In the genomic region with DNA sequence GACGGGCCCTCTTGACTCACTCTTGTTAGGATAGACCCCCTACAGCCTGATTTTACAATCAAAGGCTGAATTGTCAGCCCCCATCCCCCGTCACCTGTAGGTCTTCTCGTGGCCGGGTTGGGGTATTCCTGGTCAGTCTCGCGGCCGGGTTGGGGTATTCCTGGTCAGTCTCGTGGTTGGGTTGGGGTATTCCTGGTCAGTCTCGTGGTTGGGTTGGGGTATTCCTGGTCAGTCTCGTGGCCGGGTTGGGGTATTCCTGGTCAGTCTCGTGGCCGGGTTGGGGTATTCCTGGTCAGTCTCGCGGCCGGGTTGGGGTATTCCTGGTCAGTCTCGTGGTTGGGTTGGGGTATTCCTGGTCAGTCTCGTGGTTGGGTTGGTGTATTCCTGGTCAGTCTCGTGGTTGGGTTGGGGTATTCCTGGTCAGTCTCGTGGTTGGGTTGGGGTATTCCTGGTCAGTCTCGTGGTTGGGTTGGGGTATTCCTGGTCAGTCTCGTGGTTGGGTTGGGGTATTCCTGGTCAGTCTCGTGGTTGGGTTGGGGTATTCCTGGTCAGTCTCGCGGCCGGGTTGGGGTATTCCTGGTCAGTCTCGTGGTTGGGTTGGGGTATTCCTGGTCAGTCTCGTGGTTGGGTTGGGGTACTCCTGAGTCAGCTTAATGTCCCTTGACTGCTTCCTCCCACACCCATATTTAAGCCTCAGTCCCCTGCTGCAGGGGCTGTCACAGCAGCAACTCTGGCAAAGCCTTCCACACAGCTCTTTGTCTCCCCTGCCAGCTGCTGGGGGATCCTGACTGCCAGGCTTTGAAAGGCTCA, we compare ENCODE assay signal across 9 cellular contexts. TPM values are rescaled to one million over a fixed set of nuclear protein-coding genes. Genes with fewer than 3 reads are reported as not detected.
DNase-seq lines count a peak whose midpoint lies in the region; ATAC-seq and TF ChIP-seq lines count a peak whose summit lies in the region.
"Not testable (repeated sequence)": the region's sequence is repeated elsewhere in the genome, so short reads cannot be mapped to it uniquely, and the experiment has no call there.
"Had no signal": no experiment of that assay in that cellular context is flagged by ENCODE, and none has a peak within 500 bp of the region (broad histone marks: within the 10 kb centered on the region; RNA-seq: fewer than 3 reads in every experiment).

No MANE protein-coding gene starts in this region.

- peak; percentile 58 for DNase-seq in 8988T
- DNase-seq in HuH-7.5 (ENCODE audit: low spot score), result peak; percentile 27
- DNase-seq in SIG-M5 treated with dmso at 0.1 percent for 504 hours (lab: John Stamatoyannopoulos, UW; ENCODE audit: unreplicated experiment), result peak; percentile 23
- DNase-seq in activated CD8-positive, alpha-beta T cell treated with anti-CD3 and anti-CD28 coated beads for 36 hours, result peak; percentile 55
- DNase-seq in activated naive CD8-positive, alpha-beta T cell treated with anti-CD3 and anti-CD28 coated beads for 36 hours, result not testable (repeated sequence)
- peak; percentile 41 for DNase-seq in islet precursor cell
- DNase-seq in sciatic nerve (ENCODE audit: low spot score), result peak; percentile 36
- peak in 1 of 2 donors; percentile 44 for DNase-seq in stimulated activated naive CD8-positive, alpha-beta T cell treated with anti-CD3 and anti-CD28 coated beads, Interleukin-15, amount 100 ng/mL, for 72 hours

- H3K9me3 Mint-ChIP-seq in activated CD8-positive, alpha-beta T cell treated with anti-CD3 and anti-CD28 coated beads for 36 hours; activated naive CD8-positive, alpha-beta T cell treated with anti-CD3 and anti-CD28 coated beads for 36 hours; stimulated activated naive CD8-positive, alpha-beta T cell treated with anti-CD3 and anti-CD28 coated beads, Interleukin-15, amount 100 ng/mL, for 72 hours: not testable (repeated sequence)

- H3K27me3 Mint-ChIP-seq in activated CD8-positive, alpha-beta T cell treated with anti-CD3 and anti-CD28 coated beads for 36 hours; activated naive CD8-positive, alpha-beta T cell treated with anti-CD3 and anti-CD28 coated beads for 36 hours; stimulated activated naive CD8-positive, alpha-beta T cell treated with anti-CD3 and anti-CD28 coated beads, Interleukin-15, amount 100 ng/mL, for 72 hours: not testable (repeated sequence)

- ATAC-seq in activated CD8-positive, alpha-beta T cell treated with anti-CD3 and anti-CD28 coated beads for 36 hours, result peak; percentile 55
- not testable (repeated sequence) for ATAC-seq in sciatic nerve
- peak; percentile 65 for ATAC-seq in stimulated activated naive CD8-positive, alpha-beta T cell treated with anti-CD3 and anti-CD28 coated beads, Interleukin-15, amount 100 ng/mL, for 72 hours

- peak overlapping the region; percentile 52 for H3K27ac Mint-ChIP-seq in activated CD8-positive, alpha-beta T cell treated with anti-CD3 and anti-CD28 coated beads for 36 hours
- peak overlapping the region; percentile 84 for H3K27ac Mint-ChIP-seq in activated naive CD8-positive, alpha-beta T cell treated with anti-CD3 and anti-CD28 coated beads for 36 hours
- H3K27ac Mint-ChIP-seq in stimulated activated naive CD8-positive, alpha-beta T cell treated with anti-CD3 and anti-CD28 coated beads, Interleukin-15, amount 100 ng/mL, for 72 hours, result peak overlapping the region in 1 of 2 donors; percentile 95

- CTCF ChIA-PET in activated CD8-positive, alpha-beta T cell treated with anti-CD3 and anti-CD28 coated beads for 36 hours (lab: Charles Lee), result not testable (repeated sequence)

- peak overlapping the region; percentile 33 for H3K4me3 Mint-ChIP-seq in activated CD8-positive, alpha-beta T cell treated with anti-CD3 and anti-CD28 coated beads for 36 hours
- peak overlapping the region; percentile 37 for H3K4me3 Mint-ChIP-seq in activated naive CD8-positive, alpha-beta T cell treated with anti-CD3 and anti-CD28 coated beads for 36 hours
- H3K4me3 Mint-ChIP-seq in stimulated activated naive CD8-positive, alpha-beta T cell treated with anti-CD3 and anti-CD28 coated beads, Interleukin-15, amount 100 ng/mL, for 72 hours, result peak overlapping the region in 1 of 2 donors; percentile 55

- H3K4me1 Mint-ChIP-seq in activated CD8-positive, alpha-beta T cell treated with anti-CD3 and anti-CD28 coated beads for 36 hours (ENCODE audit: low read depth); activated naive CD8-positive, alpha-beta T cell treated with anti-CD3 and anti-CD28 coated beads for 36 hours; stimulated activated naive CD8-positive, alpha-beta T cell treated with anti-CD3 and anti-CD28 coated beads, Interleukin-15, amount 100 ng/mL, for 72 hours: not testable (repeated sequence)

- intact Hi-C loops in activated CD8-positive, alpha-beta T cell treated with anti-CD3 and anti-CD28 coated beads for 36 hours (cut with micrococcal nuclease); sciatic nerve (cut with DNase I): not testable (repeated sequence)

- not testable (repeated sequence) for H3K36me3 Mint-ChIP-seq in activated CD8-positive, alpha-beta T cell treated with anti-CD3 and anti-CD28 coated beads for 36 hours (ENCODE audit: low read depth); activated naive CD8-positive, alpha-beta T cell treated with anti-CD3 and anti-CD28 coated beads for 36 hours

- TF ChIP-seq CTCF in activated CD8-positive, alpha-beta T cell treated with anti-CD3 and anti-CD28 coated beads for 36 hours (IDR thresholded peaks at IDR 0.05), result not testable (repeated sequence)

- POLR2A ChIA-PET in activated CD8-positive, alpha-beta T cell treated with anti-CD3 and anti-CD28 coated beads for 36 hours (lab: Charles Lee), result not testable (repeated sequence)

RNA-seq across cellular contexts. Expression of a gene that starts 40.7 kb away (rescaled TPM):
- total RNA-seq in activated CD8-positive, alpha-beta T cell treated with anti-CD3 and anti-CD28 coated beads for 36 hours, result under 1 TPM; 0.20 to 0.31 TPM
- total RNA-seq in activated naive CD8-positive, alpha-beta T cell treated with anti-CD3 and anti-CD28 coated beads for 36 hours, result under 1 TPM; 0.08 to 0.14 TPM
- 0.31 TPM for total RNA-seq in sciatic nerve
- total RNA-seq: NCI-H460 had no signal

RNA-seq across cellular contexts. Expression of a gene that starts 50.3 kb away (rescaled TPM):
- total RNA-seq in activated CD8-positive, alpha-beta T cell treated with anti-CD3 and anti-CD28 coated beads for 36 hours, result under 1 TPM; 0.20 to 0.65 TPM
- under 1 TPM; 0.26 to 0.29 TPM for total RNA-seq in activated naive CD8-positive, alpha-beta T cell treated with anti-CD3 and anti-CD28 coated beads for 36 hours
- total RNA-seq in sciatic nerve, result 28.7 TPM

Comparison
In these comparisons a context has a peak if more than half of its experiments do, and no peak if none do; other contexts are left out.
1. RNA of a gene that starts 50.3 kb away (total RNA-seq): 28.7 TPM in sciatic nerve (single experiment); 0.20 to 0.65 TPM in activated CD8-positive, alpha-beta T cell treated with anti-CD3 and anti-CD28 coated beads for 36 hours and 0.26 to 0.29 TPM in activated naive CD8-positive, alpha-beta T cell treated with anti-CD3 and anti-CD28 coated beads for 36 hours; every median in the first group is over 10 times any median in the second.